ENCODE assay signal across 1 cellular context in the genomic region with DNA sequence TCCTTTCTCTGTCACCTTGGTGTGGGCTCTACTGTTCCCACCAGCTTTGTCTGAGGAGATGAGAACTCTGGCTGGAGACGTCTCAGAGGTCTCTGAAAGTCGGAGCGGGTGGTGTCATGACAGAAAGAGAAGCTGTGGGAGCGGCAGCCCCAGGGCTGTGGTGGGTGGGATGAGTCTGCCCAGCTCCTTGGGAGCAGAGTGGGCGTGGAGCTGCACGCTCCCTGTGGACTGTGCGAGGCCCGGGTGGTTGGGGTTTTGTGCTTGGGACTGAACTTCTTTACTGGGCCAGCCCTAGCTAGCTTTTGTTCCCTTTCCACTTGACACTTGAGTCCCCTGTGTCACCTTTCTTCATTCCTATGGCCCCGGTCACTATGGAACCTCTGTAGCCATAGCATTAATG.
TF ChIP-seq lines count a peak whose summit lies in the region.

No MANE protein-coding gene starts in this region.

TF ChIP-seq in HEK293, 187 proteins besides CTCF, POLR2A, EP300 and RAD21:
- peak; percentile 70 for TF ChIP-seq ZFHX2 (tag by site-specific recombination; conservative IDR thresholded peaks at IDR 0.05)
- TF ChIP-seq EGR2 (tag by site-specific recombination; IDR thresholded peaks at IDR 0.05; ENCODE audit: low read depth) = peak; percentile 76
- TF ChIP-seq ZNF555 (tag by site-specific recombination; conservative IDR thresholded peaks at IDR 0.05) = no peak
- no peak for TF ChIP-seq ZBTB44 (tag by site-specific recombination; IDR thresholded peaks at IDR 0.05)
- TF ChIP-seq ZBTB48 (tag by site-specific recombination; IDR thresholded peaks at IDR 0.05) = no peak
- no peak for TF ChIP-seq ZNF311 (tag by site-specific recombination; IDR thresholded peaks at IDR 0.05; ENCODE audit: borderline replicate concordance)
- TF ChIP-seq ZNF544 (tag by site-specific recombination; IDR thresholded peaks at IDR 0.05) = no peak
- TF ChIP-seq SP2 (tag by site-specific recombination; IDR thresholded peaks at IDR 0.05) = no peak
- no peak for TF ChIP-seq ZNF701 (tag by site-specific recombination; IDR thresholded peaks at IDR 0.05)
- TF ChIP-seq ZBTB1 (tag by site-specific recombination; IDR thresholded peaks at IDR 0.05) = no peak
- TF ChIP-seq KLF7 (tag by site-specific recombination; IDR thresholded peaks at IDR 0.05; ENCODE audit: borderline replicate concordance) = no peak
- no peak for TF ChIP-seq SETDB1 (IDR thresholded peaks at IDR 0.05; ENCODE audit: insufficient read length, low read length)
- TF ChIP-seq BCL11B (tag by site-specific recombination; IDR thresholded peaks at IDR 0.05; ENCODE audit: low read depth) = no peak
TF ChIP-seq in HEK293: peak in this region for 2.
